ENCODE assay signal across 8 cellular contexts in genomic region chr3:5006755-5007202, GRCh38. TPM values are rescaled to one million over a fixed set of nuclear protein-coding genes. Genes with fewer than 3 reads are reported as not detected.
DNase-seq lines count a peak whose midpoint lies in the region; ATAC-seq and TF ChIP-seq lines count a peak whose summit lies in the region.

No MANE protein-coding gene starts in this region.

- no peaks in the 10 kb centered on the region for H3K36me3 ChIP-seq in colonic mucosa

- H3K4me3 ChIP-seq in colonic mucosa = no peak overlapping the region

- H3K27me3 ChIP-seq in colonic mucosa = no peaks in the 10 kb centered on the region

- peak; percentile 51 for DNase-seq in GDM1 (lab: John Stamatoyannopoulos, UW)
- peak; percentile 27 for DNase-seq in KG1 (lab: John Stamatoyannopoulos, UW)
- DNase-seq in activated gamma-delta T cell (lab: John Stamatoyannopoulos, UW) = peak; percentile 21
- peak; percentile 65 to 74 for DNase-seq in stimulated activated CD4-positive, alpha-beta T cell treated with anti-CD3 and anti-CD28 coated beads, Interleukin-15, amount 100 ng/mL, for 48 hours (ENCODE audit: low read depth in 2 of 2)
- no peak for DNase-seq in cerebellar nuclear complex (lab: John Stamatoyannopoulos, UW)
- no peak for DNase-seq in NCI-H1417 (lab: John Stamatoyannopoulos, UW)
- no peak for DNase-seq in colonic mucosa

- intact Hi-C loops in colonic mucosa (cut with DNase I) = no loop called here

- TF ChIP-seq CTCF in colonic mucosa (IDR thresholded peaks at IDR 0.05) = no peak

- no peak overlapping the region for H3K9ac ChIP-seq in colonic mucosa (ENCODE audit: low read depth in 2 of 2, low read length in 2 of 2)

- H3K4me1 ChIP-seq in colonic mucosa = no peaks in the 10 kb centered on the region

- ATAC-seq in GM21423 (IDR thresholded peaks at IDR 0.05; ENCODE audit: unreplicated experiment) = peak; percentile 58

- H3K27ac ChIP-seq in colonic mucosa = no peak overlapping the region

- H3K9me3 ChIP-seq in colonic mucosa = no peaks in the 10 kb centered on the region

RNA-seq across cellular contexts. Expression of gene BHLHE40, which starts 27.5 kb away (rescaled TPM):
- 10 to 100 TPM; 25.2 to 66.0 TPM for total RNA-seq in colonic mucosa

Comparison
In these comparisons a context has a peak if more than half of its experiments do, and no peak if none do; other contexts are left out.
1. DNase-seq: peak in GDM1 (single experiment), KG1 (single experiment), activated gamma-delta T cell (single experiment) and stimulated activated CD4-positive, alpha-beta T cell treated with anti-CD3 and anti-CD28 coated beads, Interleukin-15, amount 100 ng/mL, for 48 hours (2 of 2); none in cerebellar nuclear complex (0 of 2), NCI-H1417 (0 of 3) and colonic mucosa (single experiment).